20 cellular contexts compared by ENCODE assay signal in the genomic region with DNA sequence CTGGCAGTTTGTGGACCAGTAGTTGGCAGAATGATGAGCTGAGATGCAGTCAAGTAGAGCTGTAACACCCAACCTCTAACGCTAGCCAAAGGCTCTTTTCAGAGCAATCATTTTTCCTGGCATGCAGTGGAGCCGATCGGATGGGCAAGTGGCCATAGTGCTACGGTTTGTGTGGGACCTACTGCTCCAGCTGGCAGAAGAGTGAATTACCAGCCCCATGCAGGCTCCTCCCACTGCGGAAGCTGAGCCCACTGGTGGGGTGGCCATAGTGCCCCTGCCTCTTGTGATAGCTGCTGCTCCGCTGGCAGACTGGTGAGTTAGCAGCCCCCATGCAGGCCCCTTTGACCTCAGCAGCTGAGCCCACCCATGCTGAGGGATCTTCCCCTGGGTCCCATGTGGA. TPM values are rescaled to one million over a fixed set of nuclear protein-coding genes. Genes with fewer than 3 reads are reported as not detected.
DNase-seq lines count a peak whose midpoint lies in the region; ATAC-seq and TF ChIP-seq lines count a peak whose summit lies in the region.
"Had no signal": no experiment of that assay in that cellular context is flagged by ENCODE, and none has a peak within 500 bp of the region (broad histone marks: within the 10 kb centered on the region; RNA-seq: fewer than 3 reads in every experiment).

No MANE protein-coding gene starts in this region.

- BruUV-seq in Panc1 (replicated peaks; lab: Mats Ljungman, UMichigan) = no TSS peak

- CTCF ChIA-PET in SK-N-SH (lab: Yijun Ruan, JAX) (interaction anchor here (1.7 kb wide), 1 partner anchor 16 kb away, joined by 4 read pairs; no protein-coding TSS in a partner anchor), Panc1 (lab: Charles Lee) (interaction anchor here (0.6 kb wide), 1 partner anchor 13 kb away, joined by 6 read pairs; no protein-coding TSS in a partner anchor)

- no peak for DNase-seq in SK-N-SH
- DNase-seq in NCI-H446 (lab: John Stamatoyannopoulos, UW) = peak; percentile 61 to 85
- no peak for DNase-seq in Panc1 (ENCODE audit: low read depth, low spot score)
- no peak for DNase-seq in activated CD4-positive, alpha-beta T cell treated with anti-CD3 and anti-CD28 coated beads for 4 hours
- no peak for DNase-seq in NCI-H2196 treated with DMSO at 0.1 percent for 48 hours (lab: John Stamatoyannopoulos, UW; ENCODE audit: unreplicated experiment)
- DNase-seq: CD4-positive, alpha-beta T cell; DMS79 treated with DMSO at 0.1 percent for 48 hours; Karpas-422; NCI-H1092 treated with DMSO at 0.1 percent for 48 hours; NCI-H1436 treated with DMSO at 0.1 percent for 48 hours; NCI-H187 treated with DMSO at 0.1 percent for 48 hours; NCI-H2107; NK-92 treated with Interleukin-12 subunit alpha and Interleukin-12 subunit beta, amount 100 ng/mL, for 24 hours; PC-9; Right ventricle myocardium superior; RPMI8226 had no signal

- no peak overlapping the region for H3K4me3 ChIP-seq in SK-N-SH (ENCODE audit: low read depth in 2 of 2, low read length in 1 of 2)
- H3K4me3 ChIP-seq in Panc1 (ENCODE audit: low read depth in 2 of 2, low read length in 2 of 2) = no peak overlapping the region
- H3K4me3 ChIP-seq: BLaER1 treated with 17β-estradiol and CSF1 and Interleukin-3, amounts not matched to agents 10 nM and 100 nM; PC-9; SJSA1 had no signal

- in situ Hi-C loops in Panc1 (cut with HindIII; ENCODE audit: low pct_unique_long_range_greater_than_20kb, low sequenced_read_pairs) = no loop called here

- H3K9me3 ChIP-seq in SK-N-SH = no peaks in the 10 kb centered on the region
- H3K9me3 ChIP-seq in Panc1 (ENCODE audit: control insufficient read depth, insufficient read depth, low read depth, low read length) = no peaks in the 10 kb centered on the region
- H3K9me3 ChIP-seq: SJSA1 had no signal

- H3K9me2 ChIP-seq in SK-N-SH = no peaks in the 10 kb centered on the region

- TF ChIP-seq CTCF in SK-N-SH (IDR thresholded peaks at IDR 0.05) (no peak), Panc1 (IDR thresholded peaks at IDR 0.05) (no peak)

- H3K27me3 ChIP-seq in SK-N-SH (ENCODE audit: insufficient read depth) = no peaks in the 10 kb centered on the region
- peaks cover 38% of the 10 kb centered on the region for H3K27me3 ChIP-seq in Panc1 (ENCODE audit: control insufficient read depth, insufficient read depth, low read length)
- H3K27me3 ChIP-seq: BLaER1 treated with 17β-estradiol and CSF1 and Interleukin-3, amounts not matched to agents 10 nM and 100 nM; SJSA1 had no signal

- TF ChIP-seq RAD21 in SK-N-SH (IDR thresholded peaks at IDR 0.05; ENCODE audit: low read length) = no peak

- peak; percentile 30; the same call in 2 of the 3 replicates for ATAC-seq in SK-N-SH treated with all-trans-retinoic acid at 6 μM for 48 hours
- ATAC-seq in Panc1 = 0 out of 2 replicates have a peak, but pooled peaks have one; percentile 42
- ATAC-seq in HG03378 (IDR thresholded peaks at IDR 0.05; ENCODE audit: unreplicated experiment) = no peak

- H3K27ac ChIP-seq in SK-N-SH (ENCODE audit: low read depth in 2 of 2, low read length in 1 of 2) (no peak overlapping the region), Panc1 (ENCODE audit: low read length) (no peak overlapping the region)
- H3K27ac ChIP-seq: BLaER1 treated with 17β-estradiol and CSF1 and Interleukin-3, amounts not matched to agents 10 nM and 100 nM; PC-9; SJSA1 had no signal

- intact Hi-C loops in Panc1 (cut with micrococcal nuclease; ENCODE audit: unreplicated experiment) = no loop called here

- no peaks in the 10 kb centered on the region for H4K20me1 ChIP-seq in SK-N-SH (ENCODE audit: insufficient read depth)
- H4K20me1 ChIP-seq: BLaER1 treated with 17β-estradiol and CSF1 and Interleukin-3, amounts not matched to agents 10 nM and 100 nM had no signal

- 24% methylated on average over 5 of the region's 6 CpGs for WGBS in SK-N-SH (ENCODE audit: low lambda C conversion rate)

- H3K4me1 ChIP-seq in SK-N-SH (ENCODE audit: control insufficient read depth in 1 of 2, insufficient read depth in 2 of 2, low read depth in 1 of 2, low read length in 1 of 2) = no peaks in the 10 kb centered on the region
- H3K4me1 ChIP-seq in Panc1 (ENCODE audit: control insufficient read depth, insufficient read depth, low read length) = no peaks in the 10 kb centered on the region
- H3K4me1 ChIP-seq: BLaER1 treated with 17β-estradiol and CSF1 and Interleukin-3, amounts not matched to agents 10 nM and 100 nM; SJSA1 had no signal

- no peak for TF ChIP-seq EP300 in SK-N-SH (IDR thresholded peaks at IDR 0.05; ENCODE audit: borderline replicate concordance in 1 of 2, low read depth in 1 of 2, low read length in 1 of 2)

- H2AFZ ChIP-seq in SK-N-SH (ENCODE audit: low read depth) = no peak overlapping the region
- H2AFZ ChIP-seq: PC-9 had no signal

- H3K9ac ChIP-seq in SK-N-SH = no peak overlapping the region
- H3K9ac ChIP-seq: BLaER1 treated with 17β-estradiol and CSF1 and Interleukin-3, amounts not matched to agents 10 nM and 100 nM had no signal

- POLR2A ChIA-PET in SK-N-SH (lab: Yijun Ruan, JAX) (no interaction called here), Panc1 (lab: Charles Lee) (no interaction called here)

- H3K36me3 ChIP-seq in SK-N-SH (replicated peaks in 1 of 2; ENCODE audit: control insufficient read depth in 1 of 2, insufficient read depth in 2 of 2, low read length in 1 of 2) (no peaks in the 10 kb centered on the region), Panc1 (ENCODE audit: control insufficient read depth, insufficient read depth, low read length) (no peaks in the 10 kb centered on the region)
- H3K36me3 ChIP-seq: BLaER1 treated with 17β-estradiol and CSF1 and Interleukin-3, amounts not matched to agents 10 nM and 100 nM; SJSA1 had no signal

- H3F3A ChIP-seq in SK-N-SH (replicated peaks; ENCODE audit: insufficient read depth) = no peaks in the 10 kb centered on the region

- H3K79me2 ChIP-seq in SK-N-SH (ENCODE audit: insufficient read depth) = no peaks in the 10 kb centered on the region

- H3K4me2 ChIP-seq in SK-N-SH = no peak overlapping the region
- H3K4me2 ChIP-seq: BLaER1 treated with 17β-estradiol and CSF1 and Interleukin-3, amounts not matched to agents 10 nM and 100 nM; PC-9 had no signal

TF ChIP-seq in SK-N-SH treated with all-trans-retinoic acid at 6 μM for 48 hours, 23 proteins besides CTCF, POLR2A, EP300 and RAD21 (continues in another document):
- TF ChIP-seq, protein P1, sequence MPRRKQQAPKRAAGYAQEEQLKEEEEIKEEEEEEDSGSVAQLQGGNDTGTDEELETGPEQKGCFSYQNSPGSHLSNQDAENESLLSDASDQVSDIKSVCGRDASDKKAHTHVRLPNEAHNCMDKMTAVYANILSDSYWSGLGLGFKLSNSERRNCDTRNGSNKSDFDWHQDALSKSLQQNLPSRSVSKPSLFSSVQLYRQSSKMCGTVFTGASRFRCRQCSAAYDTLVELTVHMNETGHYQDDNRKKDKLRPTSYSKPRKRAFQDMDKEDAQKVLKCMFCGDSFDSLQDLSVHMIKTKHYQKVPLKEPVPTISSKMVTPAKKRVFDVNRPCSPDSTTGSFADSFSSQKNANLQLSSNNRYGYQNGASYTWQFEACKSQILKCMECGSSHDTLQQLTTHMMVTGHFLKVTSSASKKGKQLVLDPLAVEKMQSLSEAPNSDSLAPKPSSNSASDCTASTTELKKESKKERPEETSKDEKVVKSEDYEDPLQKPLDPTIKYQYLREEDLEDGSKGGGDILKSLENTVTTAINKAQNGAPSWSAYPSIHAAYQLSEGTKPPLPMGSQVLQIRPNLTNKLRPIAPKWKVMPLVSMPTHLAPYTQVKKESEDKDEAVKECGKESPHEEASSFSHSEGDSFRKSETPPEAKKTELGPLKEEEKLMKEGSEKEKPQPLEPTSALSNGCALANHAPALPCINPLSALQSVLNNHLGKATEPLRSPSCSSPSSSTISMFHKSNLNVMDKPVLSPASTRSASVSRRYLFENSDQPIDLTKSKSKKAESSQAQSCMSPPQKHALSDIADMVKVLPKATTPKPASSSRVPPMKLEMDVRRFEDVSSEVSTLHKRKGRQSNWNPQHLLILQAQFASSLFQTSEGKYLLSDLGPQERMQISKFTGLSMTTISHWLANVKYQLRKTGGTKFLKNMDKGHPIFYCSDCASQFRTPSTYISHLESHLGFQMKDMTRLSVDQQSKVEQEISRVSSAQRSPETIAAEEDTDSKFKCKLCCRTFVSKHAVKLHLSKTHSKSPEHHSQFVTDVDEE (CRISPR knock-in tag; IDR thresholded peaks at IDR 0.05) = no peak
- TF ChIP-seq TOX (CRISPR knock-in tag; IDR thresholded peaks at IDR 0.05; ENCODE audit: borderline replicate concordance) = no peak
- no peak for TF ChIP-seq ZFP3 (CRISPR knock-in tag; IDR thresholded peaks at IDR 0.05)

TF ChIP-seq in SK-N-SH, 30 proteins besides CTCF, POLR2A, EP300 and RAD21 (continues in another document):
- TF ChIP-seq YY1 (IDR thresholded peaks at IDR 0.05; ENCODE audit: low read depth) = no peak
- no peak for TF ChIP-seq FOXM1 (IDR thresholded peaks at IDR 0.05; ENCODE audit: low read depth)
- TF ChIP-seq, protein P2, sequence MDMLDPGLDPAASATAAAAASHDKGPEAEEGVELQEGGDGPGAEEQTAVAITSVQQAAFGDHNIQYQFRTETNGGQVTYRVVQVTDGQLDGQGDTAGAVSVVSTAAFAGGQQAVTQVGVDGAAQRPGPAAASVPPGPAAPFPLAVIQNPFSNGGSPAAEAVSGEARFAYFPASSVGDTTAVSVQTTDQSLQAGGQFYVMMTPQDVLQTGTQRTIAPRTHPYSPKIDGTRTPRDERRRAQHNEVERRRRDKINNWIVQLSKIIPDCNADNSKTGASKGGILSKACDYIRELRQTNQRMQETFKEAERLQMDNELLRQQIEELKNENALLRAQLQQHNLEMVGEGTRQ (IDR thresholded peaks at IDR 0.05; ENCODE audit: borderline replicate concordance, low read depth, low read length) = no peak
- TF ChIP-seq NFIC (IDR thresholded peaks at IDR 0.05; ENCODE audit: borderline replicate concordance) = no peak
- TF ChIP-seq NRF1 (IDR thresholded peaks at IDR 0.05; ENCODE audit: low read depth, low read length) = no peak
- no peak for TF ChIP-seq RCOR1 (IDR thresholded peaks at IDR 0.05; ENCODE audit: low read length)
- TF ChIP-seq GABPA (IDR thresholded peaks at IDR 0.05; ENCODE audit: low read depth) = no peak

RNA-seq across cellular contexts. Expression of a gene that starts 27.0 kb away (rescaled TPM):
- 8.9 and 14.2 TPM in 2 replicates for polyA plus RNA-seq in SK-N-SH (2012; rRNA removed)
- polyA plus RNA-seq in SK-N-SH (2012; cell fraction: cytosol; rRNA removed) = 15.4 and 21.3 TPM in 2 replicates
- 4.5 and 10.4 TPM in 2 replicates for polyA plus RNA-seq in SK-N-SH (2012; cell fraction: nucleus; rRNA removed)
- total RNA-seq in Panc1 (2021; ENCODE audit: unreplicated experiment) = 54.3 TPM
- 30.9 TPM for polyA plus RNA-seq in Panc1 (2012; ENCODE audit: insufficient read length)

Comparison
In these comparisons a context has a peak if more than half of its experiments do, and no peak if none do; other contexts are left out.
1. DNase-seq: peak in NCI-H446 (2 of 2); none in SK-N-SH (single experiment), Panc1 (single experiment), activated CD4-positive, alpha-beta T cell treated with anti-CD3 and anti-CD28 coated beads for 4 hours (0 of 2) and NCI-H2196 treated with DMSO at 0.1 percent for 48 hours (single experiment).